ENCODE assay signal across 1 cellular context in the genomic region with DNA sequence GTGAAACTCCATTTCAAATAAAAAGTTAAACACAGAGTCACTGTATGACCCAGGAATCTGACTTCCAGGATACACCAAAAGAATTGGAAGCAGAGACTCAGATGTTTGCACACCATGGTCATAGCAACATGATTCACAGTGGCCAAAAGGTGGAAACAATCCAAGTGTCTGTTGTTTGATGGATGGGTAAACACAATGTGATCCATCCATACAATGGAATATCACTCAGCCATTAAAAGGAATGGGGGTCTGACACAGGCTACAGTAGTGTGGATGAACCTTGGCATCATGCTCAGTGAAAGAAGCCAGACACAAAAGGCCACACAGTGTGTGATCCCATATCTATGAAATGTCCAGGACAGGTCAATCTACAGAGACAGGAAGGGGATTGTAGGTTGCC.
TF ChIP-seq lines count a peak whose summit lies in the region.

No MANE protein-coding gene starts in this region.

TF ChIP-seq in HepG2, 621 proteins besides CTCF, POLR2A, EP300 and RAD21 (continued from another document):
- TF ChIP-seq THAP9 (CRISPR knock-in tag; IDR thresholded peaks at IDR 0.05; ENCODE audit: borderline replicate concordance), result no peak
